In the genomic region with DNA sequence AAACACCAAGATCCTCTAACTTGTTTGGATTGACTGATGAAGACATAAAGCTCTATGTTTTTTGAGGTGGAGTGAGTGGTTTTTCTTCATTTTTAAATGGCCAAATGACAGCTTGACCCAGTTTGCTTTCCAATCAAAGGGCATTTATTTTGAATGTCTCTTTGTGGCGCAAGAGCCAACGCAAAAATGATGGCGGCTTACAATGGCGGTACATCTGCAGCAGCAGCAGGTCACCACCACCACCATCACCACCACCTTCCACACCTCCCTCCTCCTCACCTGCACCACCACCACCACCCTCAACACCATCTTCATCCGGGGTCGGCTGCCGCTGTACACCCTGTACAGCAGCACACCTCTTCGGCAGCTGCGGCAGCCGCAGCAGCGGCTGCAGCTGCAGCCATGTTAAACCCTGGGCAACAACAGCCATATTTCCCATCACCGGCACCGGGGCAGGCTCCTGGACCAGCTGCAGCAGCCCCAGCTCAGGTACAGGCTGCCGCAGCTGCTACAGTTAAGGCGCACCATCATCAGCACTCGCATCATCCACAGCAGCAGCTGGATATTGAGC, we compare ENCODE assay signal across 8 cellular contexts. TPM values are rescaled to one million over a fixed set of nuclear protein-coding genes. Genes with fewer than 3 reads are reported as not detected.
A peak's percentile ranks its signal among the peaks of the same experiment; 100 is the strongest.
DNase-seq lines count a peak whose midpoint lies in the region; ATAC-seq and TF ChIP-seq lines count a peak whose summit lies in the region.

No MANE protein-coding gene starts in this region.

- H3K9me3 ChIP-seq in CD4-positive, CD25-positive, alpha-beta regulatory T cell (ENCODE audit: control insufficient read depth in 2 of 2, low read length in 2 of 2) = no peaks in the 10 kb centered on the region

- H3K36me3 ChIP-seq in CD4-positive, CD25-positive, alpha-beta regulatory T cell (ENCODE audit: control insufficient read depth, insufficient read depth, low read length) = no peaks in the 10 kb centered on the region

- peak overlapping the region; percentile 54 for H3K4me3 ChIP-seq in CD4-positive, CD25-positive, alpha-beta regulatory T cell (ENCODE audit: low read depth, low read length)
- peak overlapping the region; percentile 84 for H3K4me3 ChIP-seq in LNCaP clone FGC (ENCODE audit: low read depth, low read length)

- CTCF ChIA-PET in RWPE1 (lab: Yijun Ruan, JAX) = interaction anchor here (0.6 kb wide), 1 partner anchor 761 kb away, joined by 7 read pairs; no protein-coding TSS in a partner anchor

- ATAC-seq in CD4-positive, CD25-positive, alpha-beta regulatory T cell (ENCODE audit: low read depth in 2 of 2) = no peak
- no peak for ATAC-seq in HG02759 (IDR thresholded peaks at IDR 0.05; ENCODE audit: unreplicated experiment)

- H3K27me3 ChIP-seq in CD4-positive, CD25-positive, alpha-beta regulatory T cell (ENCODE audit: control insufficient read depth, insufficient read depth, low read length) = no peaks in the 10 kb centered on the region

- no peak overlapping the region for H3K27ac ChIP-seq in CD4-positive, CD25-positive, alpha-beta regulatory T cell (ENCODE audit: insufficient read depth, low read length, poor library complexity, severe bottlenecking)
- H3K27ac ChIP-seq in RWPE1 = no peak overlapping the region

- TF ChIP-seq CTCF in LNCaP clone FGC (IDR thresholded peaks at IDR 0.05; ENCODE audit: control insufficient read depth, extremely low read depth, insufficient read depth) (no peak), chondrocyte (IDR thresholded peaks at IDR 0.05) (no peak), nephron (IDR thresholded peaks at IDR 0.05; ENCODE audit: unreplicated experiment in 3 of 3) (no peak), RWPE1 (conservative IDR thresholded peaks at IDR 0.05; ENCODE audit: low read depth) (no peak)

- POLR2A ChIA-PET in RWPE1 (lab: Yijun Ruan, JAX; ENCODE audit: low non-redundant PET) = no interaction called here

- H3K9me3 Mint-ChIP-seq in CD4-positive, CD25-positive, alpha-beta regulatory T cell = peaks cover 0 to 4% (median 0%) of the 10 kb centered on the region in 7 donors
- H3K9me3 Mint-ChIP-seq in chondrocyte (ENCODE audit: low read depth) (no peaks in the 10 kb centered on the region), nephron (peaks cover 6% of the 10 kb centered on the region)

- no peak for DNase-seq in CD4-positive, CD25-positive, alpha-beta regulatory T cell
- DNase-seq in LNCaP clone FGC (ENCODE audit: low read depth) (no peak), chondrocyte (ENCODE audit: low spot score) (no peak), 8988T (no peak), NCI-H446 treated with DMSO at 0.1 percent for 48 hours (lab: John Stamatoyannopoulos, UW) (no peak), RWPE1 (ENCODE audit: low spot score) (no peak)

- peak overlapping the region; percentile 87 to 92 (median 90) for H3K4me3 Mint-ChIP-seq in CD4-positive, CD25-positive, alpha-beta regulatory T cell
- H3K4me3 Mint-ChIP-seq in chondrocyte (ENCODE audit: unreplicated experiment) (peak overlapping the region; percentile 82), nephron (peak overlapping the region; percentile 89 to 95 (median 93))

- H3K4me1 Mint-ChIP-seq in CD4-positive, CD25-positive, alpha-beta regulatory T cell = peaks cover 16 to 75% (median 59%) of the 10 kb centered on the region in 4 donors
- peaks cover 65% of the 10 kb centered on the region for H3K4me1 Mint-ChIP-seq in chondrocyte (ENCODE audit: low read depth)
- peaks cover 47% of the 10 kb centered on the region for H3K4me1 Mint-ChIP-seq in nephron

- peaks cover 6% of the 10 kb centered on the region for H3K27me3 Mint-ChIP-seq in CD4-positive, CD25-positive, alpha-beta regulatory T cell
- H3K27me3 Mint-ChIP-seq in chondrocyte (ENCODE audit: low read depth) (no peaks in the 10 kb centered on the region), nephron (ENCODE audit: low read depth) (no peaks in the 10 kb centered on the region)

- peak overlapping the region; percentile 39 to 95 (median 83) for H3K27ac Mint-ChIP-seq in CD4-positive, CD25-positive, alpha-beta regulatory T cell
- H3K27ac Mint-ChIP-seq in chondrocyte (ENCODE audit: unreplicated experiment) = peak overlapping the region; percentile 12
- H3K27ac Mint-ChIP-seq in nephron = peak overlapping the region; percentile 39 to 85 (median 81)

- H3K4me1 ChIP-seq in CD4-positive, CD25-positive, alpha-beta regulatory T cell (ENCODE audit: control insufficient read depth, insufficient read depth, low read length, poor library complexity, severe bottlenecking) = peaks cover 49% of the 10 kb centered on the region

- H3K36me3 Mint-ChIP-seq in CD4-positive, CD25-positive, alpha-beta regulatory T cell = no peaks in the 10 kb centered on the region
- H3K36me3 Mint-ChIP-seq in chondrocyte (ENCODE audit: low read depth) (no peaks in the 10 kb centered on the region), nephron (ENCODE audit: low read depth) (peaks cover 8% of the 10 kb centered on the region)

RNA-seq across cellular contexts. Expression of a gene that starts 0.3 kb away (rescaled TPM):
- 16.0 TPM for total RNA-seq in CD4-positive, CD25-positive, alpha-beta regulatory T cell
- polyA plus RNA-seq in CD4-positive, CD25-positive, alpha-beta regulatory T cell = 1 to 10 TPM; 1.7 to 2.3 (median 1.9) TPM
- total RNA-seq in chondrocyte = 11.8 to 14.5 TPM (median 12.9 TPM) in 3 replicates

Comparison
In these comparisons a context has a peak if more than half of its experiments do, and no peak if none do; other contexts are left out.
1. H3K27ac Mint-ChIP-seq: peak in every context shown above with its lines; median percentile 83 in CD4-positive, CD25-positive, alpha-beta regulatory T cell; 81 in nephron; 12 in chondrocyte.